In the genomic region with DNA sequence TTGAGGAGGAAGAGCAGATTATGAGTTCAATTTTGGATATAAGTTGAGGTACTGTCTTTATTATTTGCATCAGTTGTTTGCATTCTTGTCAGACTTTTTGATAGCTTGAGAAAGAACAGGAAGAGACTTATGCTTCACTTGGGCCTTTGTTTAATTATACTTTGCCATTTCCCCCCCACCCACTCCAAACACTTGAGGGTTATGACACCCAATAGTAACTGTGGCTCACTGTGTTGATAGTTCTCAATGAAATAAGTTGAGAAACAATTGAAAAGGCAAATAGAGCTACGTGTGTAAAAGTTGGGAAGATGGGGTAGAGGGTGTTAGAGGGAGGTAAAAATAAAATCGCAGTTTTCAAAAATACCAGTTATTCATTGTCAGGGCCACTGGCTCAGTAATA, we compare ENCODE assay signal across 29 cellular contexts.
"Had no signal": no experiment of that assay in that cellular context is flagged by ENCODE, and none has a peak within 500 bp of the region (broad histone marks: within the 10 kb centered on the region; RNA-seq: fewer than 3 reads in every experiment).

No MANE protein-coding gene starts in this region.

- H3K27ac ChIP-seq: coronary artery, esophagus squamous epithelium, lower lobe of right lung, psoas muscle, sigmoid colon, thyroid gland had no signal

- H3K9me3 ChIP-seq: esophagus squamous epithelium, lower lobe of right lung, mucosa of descending colon, psoas muscle, sigmoid colon, thyroid gland had no signal

- H3K27me3 ChIP-seq: esophagus squamous epithelium, sigmoid colon, thyroid gland had no signal

- H3K4me3 Mint-ChIP-seq: immature natural killer cell; mesothelial cell of epicardium; naive B cell; nephron; stimulated activated effector memory CD8-positive, alpha-beta T cell treated with anti-CD3 and anti-CD28 coated beads, Interleukin-12 subunit alpha, Interleukin-12 subunit beta, amount 100 ng/mL, for 72 hours; stimulated activated naive CD8-positive, alpha-beta T cell treated with anti-CD3 and anti-CD28 coated beads, Interleukin-15, amount 100 ng/mL, for 72 hours; type B pancreatic cell had no signal

- H3K27me3 Mint-ChIP-seq: naive B cell; stimulated activated naive CD8-positive, alpha-beta T cell treated with anti-CD3 and anti-CD28 coated beads, Interleukin-15, amount 100 ng/mL, for 72 hours; type B pancreatic cell had no signal

- H3K4me3 ChIP-seq: coronary artery, esophagus squamous epithelium, lower lobe of right lung, mucosa of descending colon, psoas muscle, sigmoid colon, thyroid gland had no signal

- H3K27ac Mint-ChIP-seq: mesothelial cell of epicardium; nephron; stimulated activated effector memory CD8-positive, alpha-beta T cell treated with anti-CD3 and anti-CD28 coated beads, Interleukin-12 subunit alpha, Interleukin-12 subunit beta, amount 100 ng/mL, for 72 hours; stimulated activated naive CD8-positive, alpha-beta T cell treated with anti-CD3 and anti-CD28 coated beads, Interleukin-15, amount 100 ng/mL, for 72 hours; type B pancreatic cell had no signal

- H3K4me1 ChIP-seq: esophagus squamous epithelium, lower lobe of right lung had no signal

- H3K9me3 Mint-ChIP-seq: immature natural killer cell; mesothelial cell of epicardium; naive B cell; nephron; stimulated activated effector memory CD8-positive, alpha-beta T cell treated with anti-CD3 and anti-CD28 coated beads, Interleukin-12 subunit alpha, Interleukin-12 subunit beta, amount 100 ng/mL, for 72 hours; stimulated activated naive CD8-positive, alpha-beta T cell treated with anti-CD3 and anti-CD28 coated beads, Interleukin-15, amount 100 ng/mL, for 72 hours; type B pancreatic cell had no signal

- H3K4me1 Mint-ChIP-seq: nephron had no signal

- ATAC-seq: left colon; left ventricle myocardium superior; mucosa of descending colon; psoas muscle; right cardiac atrium; stimulated activated effector memory CD8-positive, alpha-beta T cell treated with anti-CD3 and anti-CD28 coated beads, Interleukin-12 subunit alpha, Interleukin-12 subunit beta, amount 100 ng/mL, for 72 hours; stimulated activated naive CD8-positive, alpha-beta T cell treated with anti-CD3 and anti-CD28 coated beads, Interleukin-15, amount 100 ng/mL, for 72 hours had no signal

- DNase-seq: dermis blood vessel endothelial cell; effector memory CD4-positive, alpha-beta T cell; erythroblast; esophagus squamous epithelium; foreskin melanocyte; glutamatergic neuron; hypothalamus; immature natural killer cell; islet precursor cell; kidney glomerular epithelial cell; left colon; left ventricle myocardium superior; lower lobe of right lung; mucosa of descending colon; naive B cell; nucleus accumbens; psoas muscle; right cardiac atrium; sigmoid colon; stimulated activated CD4-positive, alpha-beta T cell treated with anti-CD3 and anti-CD28 coated beads, Interleukin-2, amount 100 ng/mL, for 24 hours; stimulated activated CD4-positive, alpha-beta T cell treated with anti-CD3 and anti-CD28 coated beads, Interleukin-4, amount 100 ng/mL, for 24 hours; stimulated activated naive CD8-positive, alpha-beta T cell treated with anti-CD3 and anti-CD28 coated beads, Interleukin-15, amount 100 ng/mL, for 72 hours; thyroid gland had no signal

- FAIRE-seq: urothelium cell line had no signal
